Comparison of ENCODE assay signal across 9 cellular contexts in genomic region chr13:48595330-48596127, GRCh38. TPM values are rescaled to one million over a fixed set of nuclear protein-coding genes. Genes with fewer than 3 reads are reported as not detected.
DNase-seq lines count a peak whose midpoint lies in the region; ATAC-seq and TF ChIP-seq lines count a peak whose summit lies in the region.
"Had no signal": no experiment of that assay in that cellular context is flagged by ENCODE, and none has a peak within 500 bp of the region (broad histone marks: within the 10 kb centered on the region; RNA-seq: fewer than 3 reads in every experiment).

No MANE protein-coding gene starts in this region.

- peak; percentile 30 to 79 (median 69) for DNase-seq in CD4-positive, CD25-positive, alpha-beta regulatory T cell
- DNase-seq in HuH-7.5 (ENCODE audit: low spot score) (peak; percentile 18), T-helper 2 cell (peak in 4 of 5 experiments; percentile 8 to 88 (median 36)), breast epithelium (ENCODE audit: low spot score in 2 of 2) (no peak), kidney epithelial cell (ENCODE audit: low read depth) (peak; percentile 29)
- DNase-seq in stimulated activated CD4-positive, alpha-beta T cell treated with anti-CD3 and anti-CD28 coated beads, Interleukin-4, amount 100 ng/mL, for 4 hours = peak; percentile 22 to 52

- H3K4me3 ChIP-seq in CD4-positive, CD25-positive, alpha-beta regulatory T cell (ENCODE audit: low read depth, low read length) = no peak overlapping the region
- H3K4me3 ChIP-seq in breast epithelium (no peak overlapping the region), kidney epithelial cell (ENCODE audit: low read depth, low read length) (no peak overlapping the region)

- no peak for TF ChIP-seq POLR2A in breast epithelium (IDR thresholded peaks at IDR 0.05)

- H3K27ac ChIP-seq in CD4-positive, CD25-positive, alpha-beta regulatory T cell (ENCODE audit: insufficient read depth, low read length, poor library complexity, severe bottlenecking) = no peak overlapping the region
- no peak overlapping the region for H3K27ac ChIP-seq in breast epithelium

- H3K36me3 Mint-ChIP-seq in CD4-positive, CD25-positive, alpha-beta regulatory T cell = no peaks in the 10 kb centered on the region

- peak overlapping the region in 1 of 3 donors; percentile 26 for H3K27ac Mint-ChIP-seq in CD4-positive, CD25-positive, alpha-beta regulatory T cell
- H3K27ac Mint-ChIP-seq: T-helper 1 cell treated with Interleukin-12 subunit alpha and Interleukin-12 subunit beta and Interleukin-4 antibody, amounts not matched to agents 30 μg/mL and 1 μg/mL, for 36 hours had no signal

- no peaks in the 10 kb centered on the region for H3K27me3 ChIP-seq in CD4-positive, CD25-positive, alpha-beta regulatory T cell (ENCODE audit: control insufficient read depth, insufficient read depth, low read length)
- H3K27me3 ChIP-seq in breast epithelium (no peaks in the 10 kb centered on the region), kidney epithelial cell (ENCODE audit: control insufficient read depth, insufficient read depth, low read length) (no peaks in the 10 kb centered on the region)

- peaks cover 9% of the 10 kb centered on the region for H3K27me3 Mint-ChIP-seq in CD4-positive, CD25-positive, alpha-beta regulatory T cell

- peaks cover 0 to 4% (median 0%) of the 10 kb centered on the region in 7 donors for H3K9me3 Mint-ChIP-seq in CD4-positive, CD25-positive, alpha-beta regulatory T cell
- H3K9me3 Mint-ChIP-seq: T-helper 1 cell treated with Interleukin-12 subunit alpha and Interleukin-12 subunit beta and Interleukin-4 antibody, amounts not matched to agents 30 μg/mL and 1 μg/mL, for 36 hours had no signal

- no peak overlapping the region for H3K4me3 Mint-ChIP-seq in CD4-positive, CD25-positive, alpha-beta regulatory T cell
- H3K4me3 Mint-ChIP-seq: T-helper 1 cell treated with Interleukin-12 subunit alpha and Interleukin-12 subunit beta and Interleukin-4 antibody, amounts not matched to agents 30 μg/mL and 1 μg/mL, for 36 hours had no signal

- intact Hi-C loops in breast epithelium (cut with DNase I; ENCODE audit: low total_unique reads) = no loop called here

- TF ChIP-seq CTCF in breast epithelium (IDR thresholded peaks at IDR 0.05) = peak; percentile 9 to 59 (median 50)
- TF ChIP-seq CTCF in kidney epithelial cell (IDR thresholded peaks at IDR 0.05; ENCODE audit: insufficient read depth, low read length, poor library complexity, severe bottlenecking) = peak; percentile 78

- ATAC-seq in CD4-positive, CD25-positive, alpha-beta regulatory T cell (ENCODE audit: low read depth in 2 of 2) = peak; percentile 84 to 86
- ATAC-seq in GM19023 (IDR thresholded peaks at IDR 0.05; ENCODE audit: unreplicated experiment) (peak; percentile 45), HG02840 (IDR thresholded peaks at IDR 0.05; ENCODE audit: low FRiP score, unreplicated experiment) (no peak)

- H3K4me1 ChIP-seq in CD4-positive, CD25-positive, alpha-beta regulatory T cell (ENCODE audit: control insufficient read depth, insufficient read depth, low read length, poor library complexity, severe bottlenecking) = peaks cover 3% of the 10 kb centered on the region
- H3K4me1 ChIP-seq in breast epithelium = no peaks in the 10 kb centered on the region

- H3K4me1 Mint-ChIP-seq in CD4-positive, CD25-positive, alpha-beta regulatory T cell = no peaks in the 10 kb centered on the region

- no peaks in the 10 kb centered on the region for H3K36me3 ChIP-seq in CD4-positive, CD25-positive, alpha-beta regulatory T cell (ENCODE audit: control insufficient read depth, insufficient read depth, low read length)
- H3K36me3 ChIP-seq in breast epithelium (no peaks in the 10 kb centered on the region), kidney epithelial cell (ENCODE audit: control insufficient read depth, insufficient read depth, low read length) (no peaks in the 10 kb centered on the region)

- no peaks in the 10 kb centered on the region for H3K9me3 ChIP-seq in CD4-positive, CD25-positive, alpha-beta regulatory T cell (ENCODE audit: control insufficient read depth in 2 of 2, low read length in 2 of 2)
- H3K9me3 ChIP-seq in breast epithelium = no peaks in the 10 kb centered on the region

RNA-seq across cellular contexts. Expression of gene CYSLTR2, which starts 58.2 kb away (rescaled TPM):
- total RNA-seq in CD4-positive, CD25-positive, alpha-beta regulatory T cell = 4.5 TPM
- polyA plus RNA-seq in CD4-positive, CD25-positive, alpha-beta regulatory T cell = under 1 TPM; 0.20 to 0.70 (median 0.52) TPM
- 1 to 10 TPM in 1 of 3 donors, under 1 TPM in 2; 0.32 to 1.0 (median 0.33) TPM for total RNA-seq in breast epithelium
- total RNA-seq in kidney epithelial cell = 0.13 TPM in 1 of 2 replicates, not detected in the other

Comparison
In these comparisons a context has a peak if more than half of its experiments do, and no peak if none do; other contexts are left out.
1. DNase-seq: peak in CD4-positive, CD25-positive, alpha-beta regulatory T cell (3 of 3), HuH-7.5 (single experiment), T-helper 2 cell (4 of 5), kidney epithelial cell (single experiment) and stimulated activated CD4-positive, alpha-beta T cell treated with anti-CD3 and anti-CD28 coated beads, Interleukin-4, amount 100 ng/mL, for 4 hours (2 of 2); none in breast epithelium (0 of 2).